30 cellular contexts compared by ENCODE assay signal in the genomic region with DNA sequence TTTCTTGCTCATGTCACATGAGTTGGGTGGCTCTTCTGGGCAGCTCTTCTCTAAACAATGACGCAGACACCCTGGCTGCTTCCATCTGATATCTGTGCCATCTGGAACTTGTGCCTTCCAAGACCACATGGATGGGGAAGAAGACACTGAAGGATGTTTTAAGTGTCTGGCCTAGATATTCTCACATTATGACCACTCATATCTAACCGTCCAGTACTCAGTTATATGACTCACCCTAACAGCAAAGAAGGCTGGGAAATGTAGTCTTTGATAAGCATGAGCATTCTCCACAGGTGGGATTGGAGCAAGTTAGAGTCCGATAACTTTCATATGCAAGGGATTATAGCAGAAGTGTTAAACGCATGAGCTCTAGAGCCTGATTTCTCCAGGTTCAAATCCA.
"Had no signal": no experiment of that assay in that cellular context is flagged by ENCODE, and none has a peak within 500 bp of the region (broad histone marks: within the 10 kb centered on the region; RNA-seq: fewer than 3 reads in every experiment).

No MANE protein-coding gene starts in this region.

- H3K36me3 ChIP-seq: esophagus muscularis mucosa, neutrophil, pancreas, right atrium auricular region, stomach, thyroid gland, vagina had no signal

- FAIRE-seq: colon, keratinocyte, pancreas had no signal

- H3K9me3 Mint-ChIP-seq: dendritic cell treated with granulocyte-macrophage colony-stimulating factor and Interleukin-4, amounts not matched to agents 40 ng/mL and 50 ng/mL, for 4 days; natural killer cell treated with Interleukin-12 subunit alpha and Interleukin-12 subunit beta and Interleukin-15 and Interleukin-18, amount 100 ng/mL, for 72 hours had no signal

- H3K27me3 ChIP-seq: esophagus muscularis mucosa, pancreas, right atrium auricular region, stomach, thyroid gland, vagina had no signal

- DNase-seq: effector CD8-positive, alpha-beta T cell; endodermal cell; foreskin melanocyte; hypothalamus; mesenchymal stem cell; mucosa of descending colon; naive B cell; pancreas; stimulated activated CD4-positive, alpha-beta T cell treated with anti-CD3 and anti-CD28 coated beads, Interleukin-2, amount 100 ng/mL, for 24 hours; stimulated activated CD4-positive, alpha-beta T cell treated with anti-CD3 and anti-CD28 coated beads, Interleukin-4, amount 100 ng/mL, for 24 hours; stimulated activated naive CD4-positive, alpha-beta T cell treated with Interleukin-2 at 50 U/mL for 16 hours; stomach; thyroid gland; trophoblast cell had no signal

- H3K9me3 ChIP-seq: esophagus muscularis mucosa, mucosa of descending colon, neutrophil, pancreas, right atrium auricular region, stomach, thyroid gland, vagina had no signal

- H3K4me3 ChIP-seq: esophagus muscularis mucosa, lung, mucosa of descending colon, pancreas, right atrium auricular region, stomach, thyroid gland, vagina had no signal

- H3K27ac Mint-ChIP-seq: dendritic cell treated with granulocyte-macrophage colony-stimulating factor and Interleukin-4, amounts not matched to agents 40 ng/mL and 50 ng/mL, for 4 days; endodermal cell; mesothelial cell of epicardium; naive B cell; natural killer cell treated with Interleukin-12 subunit alpha and Interleukin-12 subunit beta and Interleukin-15 and Interleukin-18, amount 100 ng/mL, for 72 hours; progenitor cell of endocrine pancreas; stimulated activated effector memory CD8-positive, alpha-beta T cell treated with anti-CD3 and anti-CD28 coated beads, Interleukin-12 subunit alpha, Interleukin-12 subunit beta, amount 100 ng/mL, for 72 hours had no signal

- H3K36me3 Mint-ChIP-seq: mesothelial cell of epicardium; naive B cell; natural killer cell treated with Interleukin-12 subunit alpha and Interleukin-12 subunit beta and Interleukin-15 and Interleukin-18, amount 100 ng/mL, for 72 hours; stimulated activated effector memory CD8-positive, alpha-beta T cell treated with anti-CD3 and anti-CD28 coated beads, Interleukin-12 subunit alpha, Interleukin-12 subunit beta, amount 100 ng/mL, for 72 hours had no signal

- H3K4me3 Mint-ChIP-seq: dendritic cell treated with granulocyte-macrophage colony-stimulating factor and Interleukin-4, amounts not matched to agents 40 ng/mL and 50 ng/mL, for 4 days; endodermal cell; mesothelial cell of epicardium; naive B cell; natural killer cell treated with Interleukin-12 subunit alpha and Interleukin-12 subunit beta and Interleukin-15 and Interleukin-18, amount 100 ng/mL, for 72 hours; neural crest cell; stimulated activated effector memory CD8-positive, alpha-beta T cell treated with anti-CD3 and anti-CD28 coated beads, Interleukin-12 subunit alpha, Interleukin-12 subunit beta, amount 100 ng/mL, for 72 hours had no signal

- H3K4me1 Mint-ChIP-seq: naive B cell; neural crest cell; stimulated activated effector memory CD8-positive, alpha-beta T cell treated with anti-CD3 and anti-CD28 coated beads, Interleukin-12 subunit alpha, Interleukin-12 subunit beta, amount 100 ng/mL, for 72 hours had no signal

- H3K27ac ChIP-seq: epithelial cell of prostate, esophagus muscularis mucosa, neutrophil, pancreas, right atrium auricular region, stomach, thyroid gland, vagina had no signal

- H3K4me1 ChIP-seq: pancreas, right atrium auricular region, thyroid gland, vagina had no signal

- ATAC-seq: left lobe of liver; mucosa of descending colon; natural killer cell treated with Interleukin-12 subunit alpha and Interleukin-12 subunit beta and Interleukin-15 and Interleukin-18, amount 100 ng/mL, for 72 hours; pancreas; sciatic nerve; stimulated activated effector memory CD8-positive, alpha-beta T cell treated with anti-CD3 and anti-CD28 coated beads, Interleukin-12 subunit alpha, Interleukin-12 subunit beta, amount 100 ng/mL, for 72 hours had no signal

- H3K27me3 Mint-ChIP-seq: progenitor cell of endocrine pancreas had no signal
